1 cellular context compared by ENCODE assay signal in genomic region chr6:32154514-32155161, GRCh38.
A peak's percentile ranks its signal among the peaks of the same experiment; 100 is the strongest.
TF ChIP-seq lines count a peak whose summit lies in the region.

No MANE protein-coding gene starts in this region.

TF ChIP-seq in HepG2, 621 proteins besides CTCF, POLR2A, EP300 and RAD21 (continued from another document and continues in another):
- TF ChIP-seq ZNF512 (CRISPR knock-in tag; IDR thresholded peaks at IDR 0.05) = no peak
- peak; percentile 80 for TF ChIP-seq UBTF (CRISPR knock-in tag; IDR thresholded peaks at IDR 0.05)
- no peak for TF ChIP-seq ZNF530 (CRISPR knock-in tag; IDR thresholded peaks at IDR 0.05; ENCODE audit: low read depth)
- peak; percentile 89 for TF ChIP-seq SAP130 (CRISPR knock-in tag; IDR thresholded peaks at IDR 0.05; ENCODE audit: low read depth)
- TF ChIP-seq ZUFSP (CRISPR knock-in tag; IDR thresholded peaks at IDR 0.05; ENCODE audit: borderline replicate concordance) = no peak
- TF ChIP-seq SKI (IDR thresholded peaks at IDR 0.05; ENCODE audit: partially characterized antibody) = no peak
- TF ChIP-seq TGIF2 (CRISPR knock-in tag; IDR thresholded peaks at IDR 0.05) = peak; percentile 85; the same call in 1 of the 2 replicates
- TF ChIP-seq SIX1 (CRISPR knock-in tag; IDR thresholded peaks at IDR 0.05; ENCODE audit: borderline replicate concordance) = no peak
- TF ChIP-seq ZBTB4 (CRISPR knock-in tag; IDR thresholded peaks at IDR 0.05; ENCODE audit: borderline replicate concordance) = no peak; the same call in 1 of the 2 replicates
- TF ChIP-seq CC2D1A (CRISPR knock-in tag; IDR thresholded peaks at IDR 0.05) = no peak
- TF ChIP-seq ETV6 (CRISPR knock-in tag; conservative IDR thresholded peaks at IDR 0.05) = no peak
- no peak for TF ChIP-seq SNAPC5 (CRISPR knock-in tag; IDR thresholded peaks at IDR 0.05; ENCODE audit: borderline replicate concordance)
- TF ChIP-seq NRL (CRISPR knock-in tag; IDR thresholded peaks at IDR 0.05; ENCODE audit: borderline replicate concordance) = no peak
- no peak for TF ChIP-seq CENPBD1 (CRISPR knock-in tag; IDR thresholded peaks at IDR 0.05; ENCODE audit: borderline replicate concordance, low read depth)
- peak; percentile 71 for TF ChIP-seq RBFOX2 (IDR thresholded peaks at IDR 0.05; ENCODE audit: low read depth, low read length)
- 0 out of 2 replicates have a peak, but pooled peaks have one; percentile 36 for TF ChIP-seq ZFP36L2 (CRISPR knock-in tag; IDR thresholded peaks at IDR 0.05)
- TF ChIP-seq ZNF589 (CRISPR knock-in tag; conservative IDR thresholded peaks at IDR 0.05) = peak; percentile 63; the same call in 1 of the 2 replicates
- peak; percentile 82 for TF ChIP-seq MAX (IDR thresholded peaks at IDR 0.05)
- TF ChIP-seq ZNF776 (CRISPR knock-in tag; IDR thresholded peaks at IDR 0.05) = no peak
- TF ChIP-seq MIER3 (CRISPR knock-in tag; IDR thresholded peaks at IDR 0.05; ENCODE audit: borderline replicate concordance) = 0 out of 2 replicates have a peak, but pooled peaks have one; percentile 34
- no peak for TF ChIP-seq ZBTB3 (CRISPR knock-in tag; IDR thresholded peaks at IDR 0.05; ENCODE audit: borderline replicate concordance, low read depth)
- no peak for TF ChIP-seq NR2F6 (IDR thresholded peaks at IDR 0.05)
- TF ChIP-seq NR2F6 (CRISPR knock-in tag; IDR thresholded peaks at IDR 0.05) = peak; percentile 46; the same call in 1 of the 2 replicates
- TF ChIP-seq TEAD2 (CRISPR knock-in tag; IDR thresholded peaks at IDR 0.05) = no peak; the same call in 1 of the 2 replicates
- peak; percentile 60; the same call in 1 of the 2 replicates for TF ChIP-seq ZBTB20 (CRISPR knock-in tag; IDR thresholded peaks at IDR 0.05; ENCODE audit: borderline replicate concordance, low read depth)
- 0 out of 2 replicates have a peak, but pooled peaks have one; percentile 36 for TF ChIP-seq ARHGAP35 (CRISPR knock-in tag; IDR thresholded peaks at IDR 0.05; ENCODE audit: borderline replicate concordance)
- TF ChIP-seq MTA3 (CRISPR knock-in tag; IDR thresholded peaks at IDR 0.05) = no peak
- no peak for TF ChIP-seq ASH2L (IDR thresholded peaks at IDR 0.05; ENCODE audit: insufficient read length, low read depth, low read length)
- TF ChIP-seq ZFP91 (CRISPR knock-in tag; IDR thresholded peaks at IDR 0.05; ENCODE audit: borderline replicate concordance) = peak; percentile 76; the same call in 1 of the 2 replicates
- no peak for TF ChIP-seq ZFP82 (CRISPR knock-in tag; IDR thresholded peaks at IDR 0.05; ENCODE audit: borderline replicate concordance)
- no peak for TF ChIP-seq ZNF775 (CRISPR knock-in tag; IDR thresholded peaks at IDR 0.05; ENCODE audit: borderline replicate concordance)
- no peak for TF ChIP-seq ZNF639 (CRISPR knock-in tag; conservative IDR thresholded peaks at IDR 0.05)
- no peak for TF ChIP-seq ATF1 (CRISPR knock-in tag; IDR thresholded peaks at IDR 0.05)
- no peak for TF ChIP-seq NBN (conservative IDR thresholded peaks at IDR 0.05)
- no peak for TF ChIP-seq PBX3 (CRISPR knock-in tag; IDR thresholded peaks at IDR 0.05; ENCODE audit: borderline replicate concordance)
- TF ChIP-seq RELA (CRISPR knock-in tag; IDR thresholded peaks at IDR 0.05) = no peak
- TF ChIP-seq ZNF101 (CRISPR knock-in tag; IDR thresholded peaks at IDR 0.05; ENCODE audit: borderline replicate concordance, low read depth) = no peak
- TF ChIP-seq FOXM1 (CRISPR knock-in tag; IDR thresholded peaks at IDR 0.05) = no peak
- TF ChIP-seq ZNF512B (CRISPR knock-in tag; IDR thresholded peaks at IDR 0.05; ENCODE audit: borderline replicate concordance) = peak; percentile 77; the same call in 1 of the 2 replicates
- peak; percentile 14; the same call in 1 of the 2 replicates for TF ChIP-seq SRY (CRISPR knock-in tag; IDR thresholded peaks at IDR 0.05)
- no peak; the same call in 1 of the 2 replicates for TF ChIP-seq THAP11 (CRISPR knock-in tag; IDR thresholded peaks at IDR 0.05)
- no peak for TF ChIP-seq ZNF256 (CRISPR knock-in tag; conservative IDR thresholded peaks at IDR 0.05)
- no peak for TF ChIP-seq KLF11 (CRISPR knock-in tag; IDR thresholded peaks at IDR 0.05)
- no peak for TF ChIP-seq AHR (CRISPR knock-in tag; IDR thresholded peaks at IDR 0.05)
- TF ChIP-seq CREM (IDR thresholded peaks at IDR 0.05) = no peak
- no peak for TF ChIP-seq CREM (CRISPR knock-in tag; IDR thresholded peaks at IDR 0.05)
- no peak for TF ChIP-seq RXRB (CRISPR knock-in tag; IDR thresholded peaks at IDR 0.05; ENCODE audit: borderline replicate concordance)
- no peak for TF ChIP-seq ZNF546 (CRISPR knock-in tag; conservative IDR thresholded peaks at IDR 0.05)
- peak; percentile 71; the same call in 1 of the 2 replicates for TF ChIP-seq ZNF350 (CRISPR knock-in tag; IDR thresholded peaks at IDR 0.05; ENCODE audit: borderline replicate concordance, low read depth)
- no peak for TF ChIP-seq RBAK (CRISPR knock-in tag; IDR thresholded peaks at IDR 0.05)
- TF ChIP-seq MYC (CRISPR knock-in tag; IDR thresholded peaks at IDR 0.05; ENCODE audit: borderline replicate concordance) = peak; percentile 68; the same call in 1 of the 2 replicates
